In the genomic region with DNA sequence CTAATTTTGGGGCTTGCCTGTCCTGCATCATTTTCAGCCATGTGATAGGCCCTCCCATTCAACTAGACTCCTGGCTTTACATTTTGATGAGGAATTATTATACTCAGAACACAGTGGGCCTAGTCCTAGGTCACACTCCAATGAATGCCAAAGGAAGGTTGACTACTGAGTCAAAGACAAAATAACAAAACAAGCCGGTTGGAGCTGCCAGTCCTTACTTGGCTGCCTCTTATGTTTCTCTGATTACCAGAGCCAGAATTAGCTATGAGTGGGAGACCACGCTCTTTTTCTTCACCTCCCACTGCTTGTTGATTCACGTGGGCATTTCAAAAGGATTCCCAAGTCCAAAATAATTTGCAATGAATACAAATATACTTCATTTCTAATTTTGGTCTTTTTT, we compare ENCODE assay signal across 18 cellular contexts.
DNase-seq lines count a peak whose midpoint lies in the region; ATAC-seq, FAIRE-seq and TF ChIP-seq lines count a peak whose summit lies in the region.
"Had no signal": no experiment of that assay in that cellular context is flagged by ENCODE, and none has a peak within 500 bp of the region (broad histone marks: within the 10 kb centered on the region; RNA-seq: fewer than 3 reads in every experiment).

No MANE protein-coding gene starts in this region.

- H3F3A ChIP-seq in MM.1S (ENCODE audit: insufficient read depth, low read length) = no peaks in the 10 kb centered on the region

- H3K36me3 Mint-ChIP-seq in CD4-positive, alpha-beta memory T cell = no peaks in the 10 kb centered on the region

- no peaks in the 10 kb centered on the region for H3K79me2 ChIP-seq in MM.1S (ENCODE audit: low read length)

- no peak overlapping the region for H3K14ac ChIP-seq in mesenchymal stem cell (ENCODE audit: low read length in 2 of 2)

- H3K79me1 ChIP-seq in mesenchymal stem cell (replicated peaks; ENCODE audit: low read length, poor library complexity, severe bottlenecking) = no peaks in the 10 kb centered on the region

- no peak overlapping the region for H3K27ac Mint-ChIP-seq in CD4-positive, alpha-beta memory T cell
- H3K27ac Mint-ChIP-seq: B cell had no signal

- H2AFZ ChIP-seq in mesenchymal stem cell (ENCODE audit: low read depth, low read length) = no peak overlapping the region
- no peak overlapping the region for H2AFZ ChIP-seq in MM.1S (ENCODE audit: low read length)
- H2AFZ ChIP-seq: PC-9 had no signal

- H3K27me3 ChIP-seq in heart left ventricle (no peaks in the 10 kb centered on the region), mesenchymal stem cell (ENCODE audit: control insufficient read depth in 1 of 2, insufficient read depth in 1 of 2, low read length in 2 of 2) (no peaks in the 10 kb centered on the region), MM.1S (replicated peaks; ENCODE audit: insufficient read depth, low read length) (no peaks in the 10 kb centered on the region)
- H3K27me3 ChIP-seq in CD4-positive, alpha-beta memory T cell (ENCODE audit: insufficient read depth, low read length) = no peaks in the 10 kb centered on the region
- H3K27me3 ChIP-seq: SJSA1 had no signal

- ATAC-seq in A549 (no peak), heart left ventricle (peak; percentile 49 to 70 (median 60)), omental fat pad (ENCODE audit: low FRiP score) (no peak)
- ATAC-seq: GM12878, K562 had no signal

- no peak for TF ChIP-seq RAD21 in A549 (conservative IDR thresholded peaks at IDR 0.05 in 1 of 2, IDR thresholded peaks at IDR 0.05 in 1 of 2)

- H2BK120ac ChIP-seq in mesenchymal stem cell (ENCODE audit: low read depth, low read length) = no peak overlapping the region

- H3K9me3 ChIP-seq in A549 (peaks cover 14% of the 10 kb centered on the region), HEK293 (ENCODE audit: control insufficient read depth, insufficient read depth, low read depth, low read length) (no peaks in the 10 kb centered on the region), heart left ventricle (no peaks in the 10 kb centered on the region), mesenchymal stem cell (ENCODE audit: control insufficient read depth, low read length) (no peaks in the 10 kb centered on the region), MM.1S (replicated peaks; ENCODE audit: insufficient read depth, low read length) (no peaks in the 10 kb centered on the region)
- no peaks in the 10 kb centered on the region for H3K9me3 ChIP-seq in CD4-positive, alpha-beta memory T cell (ENCODE audit: control insufficient read depth in 1 of 2, low read length in 2 of 2)
- H3K9me3 ChIP-seq: SJSA1 had no signal

- intact Hi-C loops in heart left ventricle (cut with DNase I) = loop anchor here in 5 of 10 donors (5.0 to 10.0 kb wide), 3 partner anchors 105 to 165 kb away; partner anchors contain the start of gene NTN4 (in 2 of the 5)
- intact Hi-C loops in CD4-positive, alpha-beta memory T cell (cut with micrococcal nuclease) = no loop called here

- H2BK12ac ChIP-seq in mesenchymal stem cell (ENCODE audit: low read length in 2 of 2) = no peak overlapping the region

- H4K8ac ChIP-seq in mesenchymal stem cell (ENCODE audit: low read length) = no peak overlapping the region

- H3K4me1 Mint-ChIP-seq in CD4-positive, alpha-beta memory T cell = no peaks in the 10 kb centered on the region

- no peak for TF ChIP-seq EP300 in A549 (IDR thresholded peaks at IDR 0.05)

- no peak overlapping the region for H3K18ac ChIP-seq in mesenchymal stem cell (ENCODE audit: low read depth in 1 of 2, low read length in 2 of 2)

- H3K23ac ChIP-seq in mesenchymal stem cell (ENCODE audit: low read length in 2 of 2) = no peak overlapping the region

- H4K91ac ChIP-seq in mesenchymal stem cell (ENCODE audit: low read length) = no peak overlapping the region

- no peak overlapping the region for H2BK15ac ChIP-seq in mesenchymal stem cell (ENCODE audit: low read depth, poor library complexity, severe bottlenecking)

- H3K36me3 ChIP-seq in HEK293 (ENCODE audit: control insufficient read depth in 2 of 2, insufficient read depth in 1 of 2, low read length in 2 of 2) (no peaks in the 10 kb centered on the region), heart left ventricle (no peaks in the 10 kb centered on the region), mesenchymal stem cell (ENCODE audit: control insufficient read depth in 1 of 2, insufficient read depth in 2 of 2, low read depth in 1 of 2, low read length in 2 of 2) (no peaks in the 10 kb centered on the region), MM.1S (replicated peaks; ENCODE audit: insufficient read depth, low read length) (no peaks in the 10 kb centered on the region)
- no peaks in the 10 kb centered on the region for H3K36me3 ChIP-seq in CD4-positive, alpha-beta memory T cell (ENCODE audit: insufficient read depth, low read length)
- H3K36me3 ChIP-seq: SJSA1 had no signal

- H3K4me3 Mint-ChIP-seq in CD4-positive, alpha-beta memory T cell = no peak overlapping the region
- H3K4me3 Mint-ChIP-seq: B cell had no signal

- DNase-seq in A549 (ENCODE audit: low read depth in 1 of 2, low spot score in 1 of 2) = no peak
- no peak for DNase-seq in heart left ventricle
- DNase-seq in mesenchymal stem cell = no peak
- DNase-seq in CD4-positive, alpha-beta memory T cell = no peak
- DNase-seq in MM.1S = no peak
- DNase-seq in SW 1271 (lab: John Stamatoyannopoulos, UW) = no peak
- no peak for DNase-seq in omental fat pad (ENCODE audit: low spot score)
- DNase-seq: DMS79, NCI-H1092, NCI-H1436, NCI-H1930, NCI-H510A, PC-9 had no signal

- no peaks in the 10 kb centered on the region for H3K9me2 ChIP-seq in MM.1S (replicated peaks; ENCODE audit: insufficient read depth, low read length)

- no peak overlapping the region for H3K4ac ChIP-seq in mesenchymal stem cell (ENCODE audit: low read depth in 1 of 2, low read length in 2 of 2)

- H4K20me1 ChIP-seq in MM.1S (ENCODE audit: insufficient read depth, low read length) = no peaks in the 10 kb centered on the region

- WGBS in A549 (ENCODE audit: missing lambda C conversion rate) = 93% methylated on average over 3 of the region's 3 CpGs
- 36 to 55% (median 51%) methylated on average over 3 of the region's 3 CpGs for WGBS in heart left ventricle, 4 donors
- WGBS in mesenchymal stem cell = 92% methylated on average over 3 of the region's 3 CpGs

- H3K9ac ChIP-seq in mesenchymal stem cell (ENCODE audit: low read length) = no peak overlapping the region
- H3K9ac ChIP-seq in MM.1S (ENCODE audit: low read length) = no peak overlapping the region

- POLR2A ChIA-PET in A549 (lab: Yijun Ruan, JAX) (interaction anchor here (1.3 kb wide), 1 partner anchor 177 kb away, joined by 3 read pairs; no protein-coding TSS in a partner anchor), HEK293 (lab: Yijun Ruan, JAX) (no interaction called here)
- POLR2A ChIA-PET in CD4-positive, alpha-beta memory T cell (lab: Charles Lee; ENCODE audit: partially characterized antibody) = no interaction called here

- no peak overlapping the region for H3K4me3 ChIP-seq in A549
- no peak overlapping the region for H3K4me3 ChIP-seq in HEK293 (ENCODE audit: low read depth, low read length)
- no peak overlapping the region for H3K4me3 ChIP-seq in heart left ventricle
- H3K4me3 ChIP-seq in mesenchymal stem cell (ENCODE audit: insufficient read depth in 1 of 2, low read depth in 1 of 2, low read length in 2 of 2) = no peak overlapping the region
- no peak overlapping the region for H3K4me3 ChIP-seq in CD4-positive, alpha-beta memory T cell (ENCODE audit: low read length in 2 of 2)
- no peak overlapping the region for H3K4me3 ChIP-seq in MM.1S (ENCODE audit: low read length)
- H3K4me3 ChIP-seq: GM12878, K562, PC-9, SJSA1 had no signal

- peaks cover 32% of the 10 kb centered on the region for H3K4me1 ChIP-seq in A549
- peaks cover 3% of the 10 kb centered on the region; the same call in 1 of the 2 replicates for H3K4me1 ChIP-seq in HEK293 (ENCODE audit: control insufficient read depth, insufficient read depth, low read length)
- H3K4me1 ChIP-seq in heart left ventricle = peaks cover 0 to 53% (median 23%) of the 10 kb centered on the region in 12 donors
- peaks cover 5% of the 10 kb centered on the region for H3K4me1 ChIP-seq in mesenchymal stem cell (ENCODE audit: control insufficient read depth, insufficient read depth, low read depth, low read length)
- no peaks in the 10 kb centered on the region for H3K4me1 ChIP-seq in CD4-positive, alpha-beta memory T cell (ENCODE audit: insufficient read depth, low read length)
- no peaks in the 10 kb centered on the region for H3K4me1 ChIP-seq in MM.1S (ENCODE audit: low read length)

- TF ChIP-seq POLR2A in A549 (IDR thresholded peaks at IDR 0.05; ENCODE audit: low read length) = no peak
- TF ChIP-seq POLR2A in heart left ventricle (IDR thresholded peaks at IDR 0.05) = no peak

- CTCF ChIA-PET in A549 (lab: Yijun Ruan, JAX) (interaction anchor here (1.2 to 1.3 kb wide), 3 partner anchors 17 to 219 kb away, joined by 3 to 5 read pairs (median 3); no protein-coding TSS in a partner anchor), HEK293 (lab: Yijun Ruan, JAX) (no interaction called here)
- CTCF ChIA-PET in CD4-positive, alpha-beta memory T cell (lab: Charles Lee; ENCODE audit: partially characterized antibody) = no interaction called here

- H3K27me3 Mint-ChIP-seq in CD4-positive, alpha-beta memory T cell = peaks cover 0 to 2% of the 10 kb centered on the region in 2 donors
- H3K27me3 Mint-ChIP-seq: B cell had no signal

- peaks cover 0 to 2% (median 0%) of the 10 kb centered on the region in 8 donors for H3K9me3 Mint-ChIP-seq in CD4-positive, alpha-beta memory T cell

- no peak for TF ChIP-seq CTCF in A549 (IDR thresholded peaks at IDR 0.05)
- TF ChIP-seq CTCF in HEK293 (tag by site-specific recombination; IDR thresholded peaks at IDR 0.05) = no peak
- TF ChIP-seq CTCF in heart left ventricle (IDR thresholded peaks at IDR 0.05) = no peak
- no peak for TF ChIP-seq CTCF in MM.1S (IDR thresholded peaks at IDR 0.05; ENCODE audit: low read length)
- no peak for TF ChIP-seq CTCF in omental fat pad (IDR thresholded peaks at IDR 0.05)

- H2BK5ac ChIP-seq in mesenchymal stem cell (ENCODE audit: low read depth, low read length, poor library complexity, severe bottlenecking) = no peak overlapping the region

- H2AK5ac ChIP-seq in mesenchymal stem cell (ENCODE audit: low read length, severe bottlenecking) = peak overlapping the region; percentile 6

- H3K27ac ChIP-seq in A549 (peak overlapping the region; percentile 65 to 91; a peak in 4 of 6 replicates), HEK293 (ENCODE audit: extremely low read depth, low read depth, low read length) (no peak overlapping the region), heart left ventricle (peak overlapping the region in 8 of 12 donors; percentile 21 to 61 (median 37)), mesenchymal stem cell (ENCODE audit: low read length, poor library complexity, severe bottlenecking) (no peak overlapping the region), MM.1S (ENCODE audit: low read length) (no peak overlapping the region)
- H3K27ac ChIP-seq in CD4-positive, alpha-beta memory T cell (ENCODE audit: low read depth, low read length) = no peak overlapping the region
- H3K27ac ChIP-seq: PC-9, SJSA1 had no signal

- no peak overlapping the region for H3K4me2 ChIP-seq in A549
- no peak overlapping the region for H3K4me2 ChIP-seq in mesenchymal stem cell (ENCODE audit: low read length, poor library complexity, severe bottlenecking)
- no peak overlapping the region for H3K4me2 ChIP-seq in MM.1S (ENCODE audit: low read depth, low read length)
- H3K4me2 ChIP-seq: PC-9 had no signal

- no peak for FAIRE-seq in A549 (lab: Jason Lieb, UNC)
- FAIRE-seq: GM12878, K562 had no signal

TF ChIP-seq in HEK293, 187 proteins besides CTCF, POLR2A, EP300 and RAD21 (continues in another document):
- TF ChIP-seq ZFHX2 (tag by site-specific recombination; conservative IDR thresholded peaks at IDR 0.05) = peak; percentile 50

Comparison
In these comparisons a context has a peak if more than half of its experiments do, and no peak if none do; other contexts are left out.
1. ATAC-seq: peak in heart left ventricle (4 of 4); none in A549 (0 of 2) and omental fat pad (single experiment).
2. H3K27ac ChIP-seq: peak in A549 (2 of 2) and heart left ventricle (8 of 12); none in HEK293 (single experiment), mesenchymal stem cell (single experiment), CD4-positive, alpha-beta memory T cell (single experiment) and MM.1S (single experiment).